ENCODE assay signal across 1 cellular context in genomic region chr4:1336079-1336478, GRCh38.
TF ChIP-seq lines count a peak whose summit lies in the region.

No MANE protein-coding gene starts in this region.

TF ChIP-seq in IMR-90, 13 proteins besides CTCF, POLR2A, EP300 and RAD21:
- TF ChIP-seq CHD1 (IDR thresholded peaks at IDR 0.05; ENCODE audit: low read depth, low read length): no peak
